In genomic region chr6:163808231-163808630, GRCh38 we compare ENCODE assay signal across 26 cellular contexts.
"Had no signal": no experiment of that assay in that cellular context is flagged by ENCODE, and none has a peak within 500 bp of the region (broad histone marks: within the 10 kb centered on the region; RNA-seq: fewer than 3 reads in every experiment).

No MANE protein-coding gene starts in this region.

- FAIRE-seq: pancreas, small intestine, urothelium cell line had no signal

- H3K36me3 ChIP-seq: neutrophil, pancreas, right lobe of liver, sigmoid colon, stomach, thoracic aorta, thyroid gland, tibial nerve, upper lobe of left lung, vagina had no signal

- H3K27ac ChIP-seq: neutrophil, pancreas, psoas muscle, right lobe of liver, sigmoid colon, stomach, thoracic aorta, thyroid gland, tibial nerve, upper lobe of left lung, vagina had no signal

- DNase-seq: naive thymus-derived CD8-positive, alpha-beta T cell; nephron progenitor cell; nucleus accumbens; pancreas; psoas muscle; right cardiac atrium; right lobe of liver; sigmoid colon; small intestine; stimulated activated CD4-positive, alpha-beta T cell treated with anti-CD3 and anti-CD28 coated beads, Interleukin-15, amount 100 ng/mL, for 24 hours; stimulated activated CD4-positive, alpha-beta T cell treated with anti-CD3 and anti-CD28 coated beads, Interleukin-2, amount 100 ng/mL, for 24 hours; stimulated activated CD4-positive, alpha-beta T cell treated with anti-CD3 and anti-CD28 coated beads, Interleukin-2, amount 100 ng/mL, for 48 hours; stimulated activated CD4-positive, alpha-beta T cell treated with anti-CD3 and anti-CD28 coated beads, Interleukin-4, amount 100 ng/mL, for 24 hours; stimulated activated naive B cell treated with anti-CD40 and anti-IgM and Interleukin-4, amounts not matched to agents 10 μg/mL and 1 μg/mL and 100 μg/mL, for 72 hours; stimulated activated naive CD4-positive, alpha-beta T cell treated with Interleukin-2 at 50 U/mL for 16 hours; stomach; thyroid gland; trophoblast cell; upper lobe of left lung had no signal

- H3K9me3 ChIP-seq: neutrophil, pancreas, psoas muscle, right lobe of liver, sigmoid colon, stomach, thoracic aorta, thyroid gland, tibial nerve, upper lobe of left lung, vagina had no signal

- ATAC-seq: naive thymus-derived CD8-positive, alpha-beta T cell; natural killer cell treated with Interleukin-12 subunit alpha and Interleukin-12 subunit beta and Interleukin-15 and Interleukin-18, amount 100 ng/mL, for 72 hours; pancreas; right cardiac atrium; stimulated activated effector memory CD8-positive, alpha-beta T cell treated with anti-CD3 and anti-CD28 coated beads, Interleukin-12 subunit alpha, Interleukin-12 subunit beta, amount 100 ng/mL, for 72 hours; stimulated activated naive B cell treated with anti-CD40 and anti-IgM and Interleukin-4, amounts not matched to agents 10 μg/mL and 1 μg/mL and 100 μg/mL, for 72 hours had no signal

- H3K4me3 ChIP-seq: pancreas, psoas muscle, right lobe of liver, sigmoid colon, stomach, thoracic aorta, thyroid gland, tibial nerve, upper lobe of left lung, vagina had no signal

- H3K27me3 ChIP-seq: neutrophil, pancreas, right lobe of liver, sigmoid colon, stomach, thyroid gland, tibial nerve, upper lobe of left lung, vagina had no signal
